In genomic region chr20:53677447-53678314, GRCh38 we compare ENCODE assay signal across 2 cellular contexts.
TF ChIP-seq lines count a peak whose summit lies in the region.

No MANE protein-coding gene starts in this region.

TF ChIP-seq in GM12891, 5 proteins besides CTCF, POLR2A, EP300 and RAD21 (continued from another document):
- TF ChIP-seq POU2F2 (IDR thresholded peaks at IDR 0.05; ENCODE audit: low read depth, low read length): no peak

TF ChIP-seq in H1, 55 proteins besides CTCF, POLR2A, EP300 and RAD21:
- TF ChIP-seq ASH2L (IDR thresholded peaks at IDR 0.05; ENCODE audit: low read length) (peak; percentile 73), YY1 (IDR thresholded peaks at IDR 0.05; ENCODE audit: low read depth, low read length) (no peak), CEBPB (IDR thresholded peaks at IDR 0.05; ENCODE audit: low read depth, low read length) (peak; percentile 85), RBBP5 (IDR thresholded peaks at IDR 0.05; ENCODE audit: borderline replicate concordance, low read depth, low read length) (peak; percentile 47; the same call in 1 of the 2 replicates)
TF ChIP-seq in H1: peak in this region for 3.
